1 cellular context compared by ENCODE assay signal in the genomic region with DNA sequence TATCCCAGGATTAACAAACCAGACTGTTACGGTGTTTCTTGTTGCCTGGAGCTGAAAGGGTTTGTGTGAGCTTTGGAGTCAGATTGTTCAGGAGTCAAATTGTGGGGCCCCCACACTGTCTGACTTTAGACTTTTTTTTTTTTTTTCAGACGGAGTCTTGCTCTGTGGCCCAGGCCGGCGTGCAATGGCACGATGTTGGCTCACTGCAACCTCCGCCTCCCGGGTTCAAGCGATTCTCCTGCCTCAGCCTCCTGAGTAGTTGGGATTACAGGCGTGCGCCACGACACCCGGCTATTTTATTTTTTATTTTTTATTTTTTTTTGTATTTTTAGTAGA.
TF ChIP-seq lines count a peak whose summit lies in the region.

No MANE protein-coding gene starts in this region.

TF ChIP-seq in WTC11, 78 proteins besides CTCF, POLR2A, EP300 and RAD21 (continued from another document):
- TF ChIP-seq, protein P1, sequence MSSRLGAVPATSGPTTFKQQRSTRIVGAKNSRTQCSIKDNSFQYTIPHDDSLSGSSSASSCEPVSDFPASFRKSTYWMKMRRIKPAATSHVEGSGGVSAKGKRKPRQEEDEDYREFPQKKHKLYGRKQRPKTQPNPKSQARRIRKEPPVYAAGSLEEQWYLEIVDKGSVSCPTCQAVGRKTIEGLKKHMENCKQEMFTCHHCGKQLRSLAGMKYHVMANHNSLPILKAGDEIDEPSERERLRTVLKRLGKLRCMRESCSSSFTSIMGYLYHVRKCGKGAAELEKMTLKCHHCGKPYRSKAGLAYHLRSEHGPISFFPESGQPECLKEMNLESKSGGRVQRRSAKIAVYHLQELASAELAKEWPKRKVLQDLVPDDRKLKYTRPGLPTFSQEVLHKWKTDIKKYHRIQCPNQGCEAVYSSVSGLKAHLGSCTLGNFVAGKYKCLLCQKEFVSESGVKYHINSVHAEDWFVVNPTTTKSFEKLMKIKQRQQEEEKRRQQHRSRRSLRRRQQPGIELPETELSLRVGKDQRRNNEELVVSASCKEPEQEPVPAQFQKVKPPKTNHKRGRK (CRISPR knock-in tag; IDR thresholded peaks at IDR 0.05; ENCODE audit: borderline replicate concordance) = no peak
- TF ChIP-seq, protein P2, sequence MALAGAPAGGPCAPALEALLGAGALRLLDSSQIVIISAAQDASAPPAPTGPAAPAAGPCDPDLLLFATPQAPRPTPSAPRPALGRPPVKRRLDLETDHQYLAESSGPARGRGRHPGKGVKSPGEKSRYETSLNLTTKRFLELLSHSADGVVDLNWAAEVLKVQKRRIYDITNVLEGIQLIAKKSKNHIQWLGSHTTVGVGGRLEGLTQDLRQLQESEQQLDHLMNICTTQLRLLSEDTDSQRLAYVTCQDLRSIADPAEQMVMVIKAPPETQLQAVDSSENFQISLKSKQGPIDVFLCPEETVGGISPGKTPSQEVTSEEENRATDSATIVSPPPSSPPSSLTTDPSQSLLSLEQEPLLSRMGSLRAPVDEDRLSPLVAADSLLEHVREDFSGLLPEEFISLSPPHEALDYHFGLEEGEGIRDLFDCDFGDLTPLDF (CRISPR knock-in tag; IDR thresholded peaks at IDR 0.05) = no peak
- TF ChIP-seq GTF2I (CRISPR knock-in tag; conservative IDR thresholded peaks at IDR 0.05) (no peak), MYBL2 (CRISPR knock-in tag; IDR thresholded peaks at IDR 0.05) (no peak), NR2C2 (CRISPR knock-in tag; IDR thresholded peaks at IDR 0.05) (no peak), JAZF1 (CRISPR knock-in tag; IDR thresholded peaks at IDR 0.05) (no peak), JUN (CRISPR knock-in tag; IDR thresholded peaks at IDR 0.05) (no peak), SP1 (CRISPR knock-in tag; conservative IDR thresholded peaks at IDR 0.05) (no peak)
- TF ChIP-seq, protein P3, sequence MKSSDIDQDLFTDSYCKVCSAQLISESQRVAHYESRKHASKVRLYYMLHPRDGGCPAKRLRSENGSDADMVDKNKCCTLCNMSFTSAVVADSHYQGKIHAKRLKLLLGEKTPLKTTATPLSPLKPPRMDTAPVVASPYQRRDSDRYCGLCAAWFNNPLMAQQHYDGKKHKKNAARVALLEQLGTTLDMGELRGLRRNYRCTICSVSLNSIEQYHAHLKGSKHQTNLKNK (CRISPR knock-in tag; IDR thresholded peaks at IDR 0.05) = no peak
